In genomic region chr7:127872122-127872521, GRCh38 we compare ENCODE assay signal across 14 cellular contexts.
DNase-seq lines count a peak whose midpoint lies in the region; ATAC-seq and TF ChIP-seq lines count a peak whose summit lies in the region.
"Had no signal": no experiment of that assay in that cellular context is flagged by ENCODE, and none has a peak within 500 bp of the region (broad histone marks: within the 10 kb centered on the region; RNA-seq: fewer than 3 reads in every experiment).

No MANE protein-coding gene starts in this region.

- H3K27ac ChIP-seq in left lung = no peak overlapping the region

- no peaks in the 10 kb centered on the region for H3K27me3 Mint-ChIP-seq in activated CD4-positive, alpha-beta T cell treated with anti-CD3 and anti-CD28 coated beads for 36 hours
- H3K27me3 Mint-ChIP-seq: activated naive CD8-positive, alpha-beta T cell treated with anti-CD3 and anti-CD28 coated beads for 36 hours had no signal

- ATAC-seq in GM18909 (IDR thresholded peaks at IDR 0.05; ENCODE audit: poor library complexity, unreplicated experiment) = peak; percentile 67
- ATAC-seq in GM21717 (IDR thresholded peaks at IDR 0.05; ENCODE audit: unreplicated experiment) = peak; percentile 50
- peak; percentile 77 for ATAC-seq in HG03103 (IDR thresholded peaks at IDR 0.05; ENCODE audit: low read depth, unreplicated experiment)
- peak; percentile 11 for ATAC-seq in left lung
- ATAC-seq in activated CD4-positive, alpha-beta T cell treated with anti-CD3 and anti-CD28 coated beads for 36 hours = no peak

- peaks cover 0 to 20% of the 10 kb centered on the region in 2 donors for H3K4me1 ChIP-seq in left lung

- peaks cover 19% of the 10 kb centered on the region for H3K4me1 Mint-ChIP-seq in activated CD4-positive, alpha-beta T cell treated with anti-CD3 and anti-CD28 coated beads for 36 hours

- H3K9me3 Mint-ChIP-seq in activated CD4-positive, alpha-beta T cell treated with anti-CD3 and anti-CD28 coated beads for 36 hours (ENCODE audit: low read depth) = no peaks in the 10 kb centered on the region
- H3K9me3 Mint-ChIP-seq: activated naive CD8-positive, alpha-beta T cell treated with anti-CD3 and anti-CD28 coated beads for 36 hours had no signal

- intact Hi-C loops in left lung (cut with DNase I) = no loop called here
- intact Hi-C loops in activated CD4-positive, alpha-beta T cell treated with anti-CD3 and anti-CD28 coated beads for 36 hours (cut with DNase I, micrococcal nuclease) = no loop called here

- H3K27ac Mint-ChIP-seq in activated CD4-positive, alpha-beta T cell treated with anti-CD3 and anti-CD28 coated beads for 36 hours = no peak overlapping the region
- H3K27ac Mint-ChIP-seq: activated naive CD8-positive, alpha-beta T cell treated with anti-CD3 and anti-CD28 coated beads for 36 hours had no signal

- H3K27me3 ChIP-seq in left lung = no peaks in the 10 kb centered on the region

- CTCF ChIA-PET in activated CD4-positive, alpha-beta T cell treated with anti-CD3 and anti-CD28 coated beads for 36 hours (lab: Charles Lee) = no interaction called here

- no peak for TF ChIP-seq CTCF in left lung (IDR thresholded peaks at IDR 0.05)

- no peaks in the 10 kb centered on the region for H3K9me3 ChIP-seq in left lung

- H3K36me3 Mint-ChIP-seq in activated CD4-positive, alpha-beta T cell treated with anti-CD3 and anti-CD28 coated beads for 36 hours (ENCODE audit: low read depth) = peaks cover 16% of the 10 kb centered on the region

- POLR2A ChIA-PET in activated CD4-positive, alpha-beta T cell treated with anti-CD3 and anti-CD28 coated beads for 36 hours (lab: Charles Lee) = no interaction called here

- DNase-seq in left lung (no peak), NCI-H2196 treated with DMSO at 0.1 percent for 48 hours (lab: John Stamatoyannopoulos, UW; ENCODE audit: unreplicated experiment) (no peak), cerebellar cortex (ENCODE audit: low spot score) (no peak), NCI-H748 (lab: John Stamatoyannopoulos, UW; ENCODE audit: unreplicated experiment) (no peak)
- DNase-seq in activated CD4-positive, alpha-beta T cell treated with anti-CD3 and anti-CD28 coated beads for 36 hours = no peak
- DNase-seq: activated CD8-positive, alpha-beta memory T cell treated with anti-CD3 and anti-CD28 coated beads for 24 hours; activated naive CD8-positive, alpha-beta T cell treated with anti-CD3 and anti-CD28 coated beads for 36 hours; cerebellar nuclear complex; NCI-H1048; T-helper 9 cell; trophoblast cell had no signal

- H3K4me3 Mint-ChIP-seq in activated CD4-positive, alpha-beta T cell treated with anti-CD3 and anti-CD28 coated beads for 36 hours = no peak overlapping the region
- H3K4me3 Mint-ChIP-seq: activated naive CD8-positive, alpha-beta T cell treated with anti-CD3 and anti-CD28 coated beads for 36 hours had no signal

- no peaks in the 10 kb centered on the region for H3K36me3 ChIP-seq in left lung

- no peak overlapping the region for H3K4me3 ChIP-seq in left lung
